In the genomic region with DNA sequence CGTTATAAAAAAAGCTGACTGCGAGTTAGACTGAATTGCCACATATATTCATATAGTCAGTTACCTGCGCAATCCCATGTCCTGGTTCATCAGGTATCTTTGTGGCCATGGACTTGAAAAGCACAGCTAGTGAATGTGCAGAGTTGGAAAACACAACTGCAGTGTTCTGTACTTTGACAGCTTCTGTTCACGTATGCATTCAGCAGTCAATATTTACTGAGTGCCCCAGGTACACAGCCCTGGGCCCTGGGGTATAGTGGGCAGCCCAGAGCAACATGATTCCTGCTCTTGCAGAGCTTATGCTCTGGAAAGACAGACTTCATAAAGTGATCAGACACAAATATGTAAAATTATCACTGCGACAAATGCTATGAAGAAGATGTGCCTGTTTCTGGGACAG, we compare ENCODE assay signal across 33 cellular contexts.
"Had no signal": no experiment of that assay in that cellular context is flagged by ENCODE, and none has a peak within 500 bp of the region (broad histone marks: within the 10 kb centered on the region; RNA-seq: fewer than 3 reads in every experiment).

No MANE protein-coding gene starts in this region.

- H3K4me3 ChIP-seq: adrenal gland, body of pancreas, breast epithelium had no signal

- H3K9me3 ChIP-seq: adrenal gland, body of pancreas, breast epithelium had no signal

- H3K27me3 ChIP-seq: adrenal gland, body of pancreas, brain microvascular endothelial cell, breast epithelium had no signal

- ATAC-seq: activated CD8-positive, alpha-beta T cell treated with anti-CD3 and anti-CD28 coated beads for 36 hours; activated naive CD4-positive, alpha-beta T cell treated with anti-CD3 and anti-CD28 coated beads, Interleukin-2, amount 50 U/mL, for 72 hours; activated T-cell treated with anti-CD3 and anti-CD28 coated beads, Interleukin-2, amount 50 U/mL, for 4 hours; activated T-cell treated with anti-CD3 and anti-CD28 coated beads, Interleukin-2, amount 50 U/mL, for 72 hours; activated T-helper 17 cell treated with anti-CD3 and anti-CD28 coated beads, Interleukin-2, amount 50 U/mL, for 72 hours; body of pancreas had no signal

- H3K4me1 ChIP-seq: adrenal gland, body of pancreas, breast epithelium had no signal

- H3K36me3 ChIP-seq: adrenal gland, brain microvascular endothelial cell, breast epithelium had no signal

- H3K27ac ChIP-seq: adrenal gland, body of pancreas, brain microvascular endothelial cell, breast epithelium, VCaP had no signal

- DNase-seq: activated B cell treated with CpG ODN at 0.5 μM for 24 hours; activated CD4-positive, alpha-beta memory T cell treated with anti-CD3 and anti-CD28 coated beads for 36 hours; activated CD4-positive, alpha-beta T cell treated with anti-CD3 and anti-CD28 coated beads for 4 hours; activated CD4-positive, alpha-beta T cell treated with anti-CD3 and anti-CD28 coated beads, Interleukin-2, amount 10 ng/mL, durations not matched to agents 24 days and 14 days; activated CD4-positive, alpha-beta T cell treated with anti-CD3 and anti-CD28 coated beads, Interleukin-2, amount 50 U/mL, for 1 hour; activated CD4-positive, alpha-beta T cell treated with anti-CD3 and anti-CD28 coated beads, Interleukin-2, amount 50 U/mL, for 4 hours; activated CD4-positive, CD25-positive, alpha-beta regulatory T cell treated with anti-CD3 and anti-CD28 coated beads, Interleukin-2, amount 50 U/mL, for 72 hours; activated CD8-positive, alpha-beta memory T cell treated with anti-CD3 and anti-CD28 coated beads, Interleukin-2, amount 50 U/mL, for 4 hours; activated CD8-positive, alpha-beta T cell treated with anti-CD3 and anti-CD28 coated beads for 36 hours; activated effector memory CD4-positive, alpha-beta T cell treated with anti-CD3 and anti-CD28 coated beads, Interleukin-2, amount 50 U/mL, for 16 hours; activated gamma-delta T cell treated with Interleukin-2 at 50 U/mL for 16 hours; activated naive CD4-positive, alpha-beta T cell; activated naive CD4-positive, alpha-beta T cell treated with anti-CD3 and anti-CD28 coated beads for 36 hours; activated naive CD4-positive, alpha-beta T cell treated with anti-CD3 and anti-CD28 coated beads, Interleukin-2, amount 50 U/mL, for 16 hours; activated naive CD8-positive, alpha-beta T cell treated with anti-CD3 and anti-CD28 coated beads for 36 hours; activated T-cell treated with anti-CD3 and anti-CD28 coated beads for 4 hours; activated T-cell treated with anti-CD3 and anti-CD28 coated beads, Interleukin-2, amount 50 U/mL, for 1 hour; activated T-cell treated with anti-CD3 and anti-CD28 coated beads, Interleukin-2, amount 50 U/mL, for 4 hours; activated T-cell treated with anti-CD3 and anti-CD28 coated beads, Interleukin-2, amount 50 U/mL, for 72 hours; adrenal gland; amniotic stem cell; aorta; body of pancreas; brain microvascular endothelial cell; central memory CD4-positive, alpha-beta T cell; T-helper 2 cell; T-helper 9 cell had no signal

- FAIRE-seq: astrocyte, TTC549 had no signal
